In genomic region chr17:2030779-2031163, GRCh38 we compare ENCODE assay signal across 8 cellular contexts. TPM values are rescaled to one million over a fixed set of nuclear protein-coding genes. Genes with fewer than 3 reads are reported as not detected.
DNase-seq lines count a peak whose midpoint lies in the region; ATAC-seq and TF ChIP-seq lines count a peak whose summit lies in the region.

No MANE protein-coding gene starts in this region.

- H3K36me3 ChIP-seq in SK-N-MC (ENCODE audit: insufficient read depth, low read length) (no peaks in the 10 kb centered on the region; the same call in 1 of the 2 replicates), esophagus muscularis mucosa (peaks cover 10 to 25% (median 19%) of the 10 kb centered on the region in 4 donors), trophoblast cell (ENCODE audit: control insufficient read depth in 1 of 2, insufficient read depth in 2 of 2, low read length in 2 of 2) (peaks cover 0 to under 1% of the 10 kb centered on the region in 2 experiments)

- peaks cover 3% of the 10 kb centered on the region for H3K79me2 ChIP-seq in trophoblast cell (ENCODE audit: control insufficient read depth, insufficient read depth, low read length, poor library complexity)

- no peak overlapping the region for H3K4ac ChIP-seq in trophoblast cell (ENCODE audit: low read depth, low read length)

- H3K27ac ChIP-seq in SK-N-MC (peak overlapping the region; percentile 46; the same call in 1 of the 2 replicates), esophagus muscularis mucosa (replicated peaks in 1 of 4) (peak overlapping the region in 3 of 4 donors; percentile 74 to 85 (median 84)), trophoblast cell (ENCODE audit: low read depth, low read length) (no peak overlapping the region)

- peaks cover 0 to 35% (median under 1%) of the 10 kb centered on the region in 4 donors for H3K27me3 ChIP-seq in esophagus muscularis mucosa
- peaks cover 16% of the 10 kb centered on the region for H3K27me3 ChIP-seq in trophoblast cell (ENCODE audit: insufficient read depth, low read length)

- no peak overlapping the region for H2BK5ac ChIP-seq in trophoblast cell (ENCODE audit: low read depth, low read length, poor library complexity)

- no peak for TF ChIP-seq EP300 in esophagus muscularis mucosa (IDR thresholded peaks at IDR 0.05)

- peak overlapping the region; percentile 81 for H2BK120ac ChIP-seq in trophoblast cell (ENCODE audit: insufficient read depth, low read length, poor library complexity)

- H3K9ac ChIP-seq in SK-N-MC (ENCODE audit: insufficient read length) (peak overlapping the region; percentile 78), trophoblast cell (ENCODE audit: low read length) (no peak overlapping the region)

- H3K4me3 ChIP-seq in SK-N-MC (peak overlapping the region; percentile 97), esophagus muscularis mucosa (peak overlapping the region; percentile 91 to 99 (median 96)), trophoblast cell (ENCODE audit: low read depth, low read length) (peak overlapping the region; percentile 92)

- H2BK12ac ChIP-seq in trophoblast cell (ENCODE audit: low read length): no peak overlapping the region

- H3K23ac ChIP-seq in trophoblast cell (ENCODE audit: low read length): no peak overlapping the region

- no peak for TF ChIP-seq POLR2A in esophagus muscularis mucosa (IDR thresholded peaks at IDR 0.05; ENCODE audit: low read depth)

- H3K14ac ChIP-seq in trophoblast cell (ENCODE audit: low read length): no peak overlapping the region

- peak; percentile 54 for DNase-seq in activated CD8-positive, alpha-beta memory T cell treated with anti-CD3 and anti-CD28 coated beads, Interleukin-2, amount 50 U/mL, for 4 hours
- DNase-seq in activated CD8-positive, alpha-beta memory T cell treated with anti-CD3 and anti-CD28 coated beads, Interleukin-2, amount 50 U/mL, for 48 hours: no peak
- DNase-seq in SK-N-MC (ENCODE audit: low read depth, low spot score) (no peak), esophagus muscularis mucosa (ENCODE audit: extremely low spot score) (no peak), trophoblast cell (no peak), HuH-7.5 (ENCODE audit: low spot score) (no peak), C1 segment of cervical spinal cord (lab: John Stamatoyannopoulos, UW) (no peak)

- no peak for ATAC-seq in GM21786 (IDR thresholded peaks at IDR 0.05; ENCODE audit: unreplicated experiment)

- peak overlapping the region; percentile 12 for H2AK5ac ChIP-seq in trophoblast cell (ENCODE audit: low read length)

- peak overlapping the region; percentile 32 for H4K91ac ChIP-seq in trophoblast cell (ENCODE audit: low read depth, low read length)

- H4K8ac ChIP-seq in trophoblast cell (ENCODE audit: low read depth, low read length): peak overlapping the region; percentile 75

- H3K4me2 ChIP-seq in trophoblast cell (ENCODE audit: low read length): peak overlapping the region; percentile 91

- peak in 1 of 3 experiments; percentile 29 for TF ChIP-seq CTCF in esophagus muscularis mucosa (IDR thresholded peaks at IDR 0.05)

- H3K79me1 ChIP-seq in trophoblast cell (ENCODE audit: low read length): peaks cover 7% of the 10 kb centered on the region

- peak overlapping the region; percentile 56 for H4K12ac ChIP-seq in trophoblast cell (ENCODE audit: low read depth, low read length)

- H3K4me1 ChIP-seq in esophagus muscularis mucosa: peaks cover 19 to 47% (median 39%) of the 10 kb centered on the region in 4 donors
- H3K4me1 ChIP-seq in trophoblast cell (ENCODE audit: control insufficient read depth in 1 of 2, insufficient read depth in 2 of 2, low read length in 2 of 2): peaks cover 3 to 8% of the 10 kb centered on the region in 2 experiments

- WGBS in esophagus muscularis mucosa: 28% methylated on average over 8 of the region's 10 CpGs
- no CpG with 5 or more reads among the region's 10 CpGs for WGBS in trophoblast cell (ENCODE audit: extremely low coverage, insufficient coverage, insufficient read length)

- H3K18ac ChIP-seq in trophoblast cell (ENCODE audit: low read length): peak overlapping the region; percentile 52

- intact Hi-C loops in esophagus muscularis mucosa (cut with DNase I): loop anchor here (10.0 kb wide), 1 partner anchor 646 kb away; no protein-coding TSS in a partner anchor

- peak overlapping the region; percentile 71 for H2AFZ ChIP-seq in trophoblast cell (ENCODE audit: insufficient read depth, low read length, poor library complexity)

- no peaks in the 10 kb centered on the region for H3K9me3 ChIP-seq in SK-N-MC (ENCODE audit: low read depth, low read length)
- H3K9me3 ChIP-seq in esophagus muscularis mucosa: no peaks in the 10 kb centered on the region
- peaks cover 2% of the 10 kb centered on the region for H3K9me3 ChIP-seq in trophoblast cell (ENCODE audit: insufficient read depth, low read depth, low read length)

RNA-seq across cellular contexts. Expression of gene DPH1, which starts 0.8 kb away (rescaled TPM):
- 10 to 100 TPM; 27.4 to 41.8 (median 38.3) TPM for total RNA-seq in esophagus muscularis mucosa
- polyA plus RNA-seq in trophoblast cell (2013): 15.0 and 15.8 TPM in 2 replicates

RNA-seq across cellular contexts. Expression of gene RTN4RL1, which starts 5.6 kb away (rescaled TPM):
- total RNA-seq in esophagus muscularis mucosa: under 1 TPM; 0.50 to 0.86 (median 0.67) TPM
- 0.55 and 0.57 TPM in 2 replicates for polyA plus RNA-seq in trophoblast cell (2013)

RNA-seq across cellular contexts. Expression of gene OVCA2, which starts 11.1 kb away (rescaled TPM):
- total RNA-seq in esophagus muscularis mucosa: 10 to 100 TPM; 34.9 to 38.9 (median 38.0) TPM
- 40.2 and 44.9 TPM in 2 replicates for polyA plus RNA-seq in trophoblast cell (2013)

RNA-seq across cellular contexts. Expression of gene HIC1, which starts 24.1 kb away (rescaled TPM):
- 10 to 100 TPM; 48.6 to 86.4 (median 54.9) TPM for total RNA-seq in esophagus muscularis mucosa
- 1.4 and 1.7 TPM in 2 replicates for polyA plus RNA-seq in trophoblast cell (2013)
